ENCODE assay signal across 1 cellular context in the genomic region with DNA sequence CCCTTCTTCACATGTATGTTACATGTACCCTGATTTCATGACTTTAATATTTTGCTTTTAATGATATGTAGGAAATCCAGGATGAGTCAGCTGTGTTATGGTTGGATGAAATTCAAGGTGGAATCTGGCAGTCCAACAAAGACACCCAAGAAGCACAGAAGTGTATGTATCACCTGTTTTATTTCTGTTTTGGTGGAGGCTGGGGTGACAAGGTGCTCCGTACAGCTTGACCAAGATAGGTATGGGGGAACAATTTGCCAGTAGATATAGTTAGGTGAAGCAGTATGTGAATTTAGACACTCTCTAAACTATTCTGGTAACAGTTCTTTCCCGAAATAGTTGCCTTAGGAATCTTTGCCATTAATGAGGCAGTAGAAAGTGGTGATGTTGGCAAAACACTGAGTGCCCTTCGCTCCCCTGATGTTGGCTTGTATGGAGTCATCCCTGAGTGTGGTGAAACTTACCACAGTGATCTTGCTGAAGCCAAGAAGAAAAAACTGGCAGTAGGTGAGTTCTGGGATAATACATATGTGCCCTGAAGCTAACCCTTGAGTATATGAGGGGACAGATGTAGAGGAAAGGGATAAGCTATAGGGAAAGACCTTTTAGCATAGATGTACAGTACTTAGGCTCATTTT.
TF ChIP-seq lines count a peak whose summit lies in the region.

No MANE protein-coding gene starts in this region.

TF ChIP-seq in SK-N-SH treated with all-trans-retinoic acid at 6 μM for 48 hours, 23 proteins besides CTCF, POLR2A, EP300 and RAD21 (continued from another document):
- TF ChIP-seq, protein P1, sequence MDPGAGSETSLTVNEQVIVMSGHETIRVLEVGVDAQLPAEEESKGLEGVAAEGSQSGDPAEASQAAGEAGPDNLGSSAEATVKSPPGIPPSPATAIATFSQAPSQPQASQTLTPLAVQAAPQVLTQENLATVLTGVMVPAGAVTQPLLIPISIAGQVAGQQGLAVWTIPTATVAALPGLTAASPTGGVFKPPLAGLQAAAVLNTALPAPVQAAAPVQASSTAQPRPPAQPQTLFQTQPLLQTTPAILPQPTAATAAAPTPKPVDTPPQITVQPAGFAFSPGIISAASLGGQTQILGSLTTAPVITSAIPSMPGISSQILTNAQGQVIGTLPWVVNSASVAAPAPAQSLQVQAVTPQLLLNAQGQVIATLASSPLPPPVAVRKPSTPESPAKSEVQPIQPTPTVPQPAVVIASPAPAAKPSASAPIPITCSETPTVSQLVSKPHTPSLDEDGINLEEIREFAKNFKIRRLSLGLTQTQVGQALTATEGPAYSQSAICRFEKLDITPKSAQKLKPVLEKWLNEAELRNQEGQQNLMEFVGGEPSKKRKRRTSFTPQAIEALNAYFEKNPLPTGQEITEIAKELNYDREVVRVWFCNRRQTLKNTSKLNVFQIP (CRISPR knock-in tag; IDR thresholded peaks at IDR 0.05; ENCODE audit: borderline replicate concordance, low read depth): no peak
- TF ChIP-seq ZFP30 (CRISPR knock-in tag; IDR thresholded peaks at IDR 0.05) (no peak), CREB5 (CRISPR knock-in tag; IDR thresholded peaks at IDR 0.05; ENCODE audit: low read depth) (no peak), RARB (CRISPR knock-in tag; IDR thresholded peaks at IDR 0.05) (no peak), TCF4 (CRISPR knock-in tag; IDR thresholded peaks at IDR 0.05; ENCODE audit: borderline replicate concordance) (no peak), ZNF565 (CRISPR knock-in tag; conservative IDR thresholded peaks at IDR 0.05; ENCODE audit: low read depth) (no peak)
- TF ChIP-seq, protein P2, sequence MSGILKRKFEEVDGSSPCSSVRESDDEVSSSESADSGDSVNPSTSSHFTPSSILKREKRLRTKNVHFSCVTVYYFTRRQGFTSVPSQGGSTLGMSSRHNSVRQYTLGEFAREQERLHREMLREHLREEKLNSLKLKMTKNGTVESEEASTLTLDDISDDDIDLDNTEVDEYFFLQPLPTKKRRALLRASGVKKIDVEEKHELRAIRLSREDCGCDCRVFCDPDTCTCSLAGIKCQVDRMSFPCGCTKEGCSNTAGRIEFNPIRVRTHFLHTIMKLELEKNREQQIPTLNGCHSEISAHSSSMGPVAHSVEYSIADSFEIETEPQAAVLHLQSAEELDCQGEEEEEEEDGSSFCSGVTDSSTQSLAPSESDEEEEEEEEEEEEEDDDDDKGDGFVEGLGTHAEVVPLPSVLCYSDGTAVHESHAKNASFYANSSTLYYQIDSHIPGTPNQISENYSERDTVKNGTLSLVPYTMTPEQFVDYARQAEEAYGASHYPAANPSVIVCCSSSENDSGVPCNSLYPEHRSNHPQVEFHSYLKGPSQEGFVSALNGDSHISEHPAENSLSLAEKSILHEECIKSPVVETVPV (CRISPR knock-in tag; IDR thresholded peaks at IDR 0.05): no peak
